Comparison of ENCODE assay signal across 8 cellular contexts in genomic region chr3:160401301-160402095, GRCh38. TPM values are rescaled to one million over a fixed set of nuclear protein-coding genes. Genes with fewer than 3 reads are reported as not detected.
DNase-seq lines count a peak whose midpoint lies in the region; ATAC-seq lines count a peak whose summit lies in the region.

No MANE protein-coding gene starts in this region.

- H3K27ac ChIP-seq in subcutaneous abdominal adipose tissue (ENCODE audit: low read depth, low read length) = no peak overlapping the region

- peaks cover 52% of the 10 kb centered on the region for H3K4me1 Mint-ChIP-seq in activated CD4-positive, alpha-beta T cell treated with anti-CD3 and anti-CD28 coated beads, Interleukin-2, amount 10 ng/mL, durations not matched to agents 7 days and 5 days

- H3K4me1 ChIP-seq in adipocyte (ENCODE audit: control insufficient read depth, insufficient read depth, low read length) (peaks cover 37% of the 10 kb centered on the region), subcutaneous abdominal adipose tissue (ENCODE audit: control insufficient read depth in 5 of 5, insufficient read depth in 5 of 5, low read length in 5 of 5) (peaks cover 2 to 42% (median 25%) of the 10 kb centered on the region in 5 donors)

- no peaks in the 10 kb centered on the region for H3K9me3 Mint-ChIP-seq in activated CD4-positive, alpha-beta T cell treated with anti-CD3 and anti-CD28 coated beads, Interleukin-2, amount 10 ng/mL, durations not matched to agents 7 days and 5 days

- peak; percentile 29 for DNase-seq in activated CD4-positive, alpha-beta T cell treated with anti-CD3 and anti-CD28 coated beads, Interleukin-2, amount 10 ng/mL, durations not matched to agents 7 days and 5 days
- DNase-seq in activated CD4-positive, alpha-beta T cell treated with anti-CD3 and anti-CD28 coated beads for 4 hours = no peak
- DNase-seq in NCI-H2029 (lab: John Stamatoyannopoulos, UW) = peak; percentile 10
- peak; percentile 77 for DNase-seq in adipocyte (ENCODE audit: low read depth)
- peak; percentile 90 for DNase-seq in iris pigment epithelial cell (ENCODE audit: low read depth)
- no peak for DNase-seq in head of caudate nucleus

- ATAC-seq in HG02571 (IDR thresholded peaks at IDR 0.05; ENCODE audit: unreplicated experiment) = no peak

- no peaks in the 10 kb centered on the region for H3K27me3 ChIP-seq in adipocyte (replicated peaks; ENCODE audit: control insufficient read depth, insufficient read depth, low read length)
- H3K27me3 ChIP-seq in subcutaneous abdominal adipose tissue (ENCODE audit: control insufficient read depth in 5 of 5, insufficient read depth in 4 of 5, low read length in 5 of 5) = no peaks in the 10 kb centered on the region

- H3K4me3 Mint-ChIP-seq in activated CD4-positive, alpha-beta T cell treated with anti-CD3 and anti-CD28 coated beads, Interleukin-2, amount 10 ng/mL, durations not matched to agents 7 days and 5 days = peak overlapping the region; percentile 89

- H3K4me3 ChIP-seq in adipocyte (ENCODE audit: low read length) = peak overlapping the region; percentile 98
- H3K4me3 ChIP-seq in subcutaneous abdominal adipose tissue (ENCODE audit: low read depth in 1 of 5, low read length in 5 of 5) = peak overlapping the region; percentile 63 to 99 (median 94)

- peak overlapping the region; percentile 92 for H3K27ac Mint-ChIP-seq in activated CD4-positive, alpha-beta T cell treated with anti-CD3 and anti-CD28 coated beads, Interleukin-2, amount 10 ng/mL, durations not matched to agents 7 days and 5 days

- no peaks in the 10 kb centered on the region for H3K36me3 ChIP-seq in adipocyte (ENCODE audit: control insufficient read depth, insufficient read depth, low read length, severe bottlenecking)
- H3K36me3 ChIP-seq in subcutaneous abdominal adipose tissue (ENCODE audit: control insufficient read depth in 5 of 5, insufficient read depth in 5 of 5, low read length in 5 of 5) = no peaks in the 10 kb centered on the region

- POLR2A ChIA-PET in activated CD4-positive, alpha-beta T cell treated with anti-CD3 and anti-CD28 coated beads, Interleukin-2, amount 10 ng/mL, durations not matched to agents 7 days and 5 days (lab: Charles Lee) = interaction anchor here (1.2 to 1.3 kb wide), 2 partner anchors 14 to 48 kb away, joined by 3 to 11 read pairs; partner anchors contain the start of gene TRIM59

- H3K9me3 ChIP-seq in adipocyte (ENCODE audit: control insufficient read depth, low read length) (no peaks in the 10 kb centered on the region), subcutaneous abdominal adipose tissue (ENCODE audit: control insufficient read depth in 5 of 5, low read length in 5 of 5) (no peaks in the 10 kb centered on the region)

- H3K9ac ChIP-seq in adipocyte (ENCODE audit: low read length) (peak overlapping the region; percentile 92), subcutaneous abdominal adipose tissue (ENCODE audit: low read length in 5 of 5) (peak overlapping the region in 4 of 5 donors; percentile 77 to 92 (median 88))

- intact Hi-C loops in head of caudate nucleus (cut with DNase I) = no loop called here

- peaks cover 45% of the 10 kb centered on the region for H3K36me3 Mint-ChIP-seq in activated CD4-positive, alpha-beta T cell treated with anti-CD3 and anti-CD28 coated beads, Interleukin-2, amount 10 ng/mL, durations not matched to agents 7 days and 5 days (ENCODE audit: low read depth)

- H3K27me3 Mint-ChIP-seq in activated CD4-positive, alpha-beta T cell treated with anti-CD3 and anti-CD28 coated beads, Interleukin-2, amount 10 ng/mL, durations not matched to agents 7 days and 5 days = no peaks in the 10 kb centered on the region

- CTCF ChIA-PET in activated CD4-positive, alpha-beta T cell treated with anti-CD3 and anti-CD28 coated beads, Interleukin-2, amount 10 ng/mL, durations not matched to agents 7 days and 5 days (lab: Charles Lee) = interaction anchor here (0.6 to 1.3 kb wide), 5 partner anchors 13 to 216 kb away, joined by 3 to 9 read pairs (median 4); no protein-coding TSS in a partner anchor

RNA-seq across cellular contexts. Expression of gene SMC4, which starts 2.0 kb away (rescaled TPM):
- 100 to 1,000 TPM; 282 to 309 TPM for total RNA-seq in activated CD4-positive, alpha-beta T cell treated with anti-CD3 and anti-CD28 coated beads, Interleukin-2, amount 10 ng/mL, durations not matched to agents 7 days and 5 days

RNA-seq across cellular contexts. Expression of gene IFT80, which starts 2.5 kb away (rescaled TPM):
- total RNA-seq in activated CD4-positive, alpha-beta T cell treated with anti-CD3 and anti-CD28 coated beads, Interleukin-2, amount 10 ng/mL, durations not matched to agents 7 days and 5 days = 10 to 100 TPM; 30.9 to 35.0 TPM

RNA-seq across cellular contexts. Expression of gene TRIM59, which starts 48.1 kb away (rescaled TPM):
- total RNA-seq in activated CD4-positive, alpha-beta T cell treated with anti-CD3 and anti-CD28 coated beads, Interleukin-2, amount 10 ng/mL, durations not matched to agents 7 days and 5 days = 10 to 100 TPM; 58.2 to 79.8 TPM

Comparison
In these comparisons a context has a peak if more than half of its experiments do, and no peak if none do; other contexts are left out.
1. DNase-seq: peak in activated CD4-positive, alpha-beta T cell treated with anti-CD3 and anti-CD28 coated beads, Interleukin-2, amount 10 ng/mL, durations not matched to agents 7 days and 5 days (single experiment), NCI-H2029 (single experiment), adipocyte (single experiment) and iris pigment epithelial cell (single experiment); none in activated CD4-positive, alpha-beta T cell treated with anti-CD3 and anti-CD28 coated beads for 4 hours (0 of 2) and head of caudate nucleus (0 of 42).